Comparison of ENCODE assay signal across 2 cellular contexts in the genomic region with DNA sequence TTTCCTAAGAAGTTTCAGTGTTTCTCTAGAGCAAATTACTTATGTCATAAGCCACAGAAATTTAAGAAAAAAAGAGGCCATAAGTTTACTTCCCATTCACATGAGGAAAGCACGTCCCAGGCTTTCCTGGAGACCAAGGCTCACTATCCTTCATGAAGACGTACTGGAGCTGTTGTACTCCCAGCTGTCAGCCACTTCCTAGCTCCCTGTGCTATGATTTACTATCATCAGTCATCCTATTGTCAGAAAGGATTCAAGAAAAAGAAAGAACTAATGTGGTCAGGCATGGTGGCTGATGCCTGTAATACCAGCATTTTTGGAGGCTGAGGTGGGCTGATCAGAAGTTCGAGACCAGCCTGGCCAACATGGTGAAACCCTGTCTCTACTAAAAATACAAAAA.
A peak's percentile ranks its signal among the peaks of the same experiment; 100 is the strongest.
TF ChIP-seq lines count a peak whose summit lies in the region.

No MANE protein-coding gene starts in this region.

TF ChIP-seq in K562, 482 proteins besides CTCF, POLR2A, EP300 and RAD21:
- TF ChIP-seq, protein P1, sequence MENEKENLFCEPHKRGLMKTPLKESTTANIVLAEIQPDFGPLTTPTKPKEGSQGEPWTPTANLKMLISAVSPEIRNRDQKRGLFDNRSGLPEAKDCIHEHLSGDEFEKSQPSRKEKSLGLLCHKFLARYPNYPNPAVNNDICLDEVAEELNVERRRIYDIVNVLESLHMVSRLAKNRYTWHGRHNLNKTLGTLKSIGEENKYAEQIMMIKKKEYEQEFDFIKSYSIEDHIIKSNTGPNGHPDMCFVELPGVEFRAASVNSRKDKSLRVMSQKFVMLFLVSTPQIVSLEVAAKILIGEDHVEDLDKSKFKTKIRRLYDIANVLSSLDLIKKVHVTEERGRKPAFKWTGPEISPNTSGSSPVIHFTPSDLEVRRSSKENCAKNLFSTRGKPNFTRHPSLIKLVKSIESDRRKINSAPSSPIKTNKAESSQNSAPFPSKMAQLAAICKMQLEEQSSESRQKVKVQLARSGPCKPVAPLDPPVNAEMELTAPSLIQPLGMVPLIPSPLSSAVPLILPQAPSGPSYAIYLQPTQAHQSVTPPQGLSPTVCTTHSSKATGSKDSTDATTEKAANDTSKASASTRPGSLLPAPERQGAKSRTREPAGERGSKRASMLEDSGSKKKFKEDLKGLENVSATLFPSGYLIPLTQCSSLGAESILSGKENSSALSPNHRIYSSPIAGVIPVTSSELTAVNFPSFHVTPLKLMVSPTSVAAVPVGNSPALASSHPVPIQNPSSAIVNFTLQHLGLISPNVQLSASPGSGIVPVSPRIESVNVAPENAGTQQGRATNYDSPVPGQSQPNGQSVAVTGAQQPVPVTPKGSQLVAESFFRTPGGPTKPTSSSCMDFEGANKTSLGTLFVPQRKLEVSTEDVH (IDR thresholded peaks at IDR 0.05; ENCODE audit: low read depth, partially characterized antibody), result no peak
- TF ChIP-seq PURB (CRISPR knock-in tag; IDR thresholded peaks at IDR 0.05; ENCODE audit: low read depth) (no peak), MEIS2 (IDR thresholded peaks at IDR 0.05; ENCODE audit: partially characterized antibody) (peak; percentile 65), BCL6 (CRISPR knock-in tag; IDR thresholded peaks at IDR 0.05) (no peak)
- TF ChIP-seq, protein P2, sequence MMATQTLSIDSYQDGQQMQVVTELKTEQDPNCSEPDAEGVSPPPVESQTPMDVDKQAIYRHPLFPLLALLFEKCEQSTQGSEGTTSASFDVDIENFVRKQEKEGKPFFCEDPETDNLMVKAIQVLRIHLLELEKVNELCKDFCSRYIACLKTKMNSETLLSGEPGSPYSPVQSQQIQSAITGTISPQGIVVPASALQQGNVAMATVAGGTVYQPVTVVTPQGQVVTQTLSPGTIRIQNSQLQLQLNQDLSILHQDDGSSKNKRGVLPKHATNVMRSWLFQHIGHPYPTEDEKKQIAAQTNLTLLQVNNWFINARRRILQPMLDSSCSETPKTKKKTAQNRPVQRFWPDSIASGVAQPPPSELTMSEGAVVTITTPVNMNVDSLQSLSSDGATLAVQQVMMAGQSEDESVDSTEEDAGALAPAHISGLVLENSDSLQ (IDR thresholded peaks at IDR 0.05), result peak; percentile 52; the same call in 1 of the 2 replicates

TF ChIP-seq in H1, 55 proteins besides CTCF, POLR2A, EP300 and RAD21:
- no peak for TF ChIP-seq CEBPB (IDR thresholded peaks at IDR 0.05; ENCODE audit: low read depth, low read length)
- TF ChIP-seq JUND (IDR thresholded peaks at IDR 0.05; ENCODE audit: low read length), result no peak
- no peak for TF ChIP-seq POU5F1 (IDR thresholded peaks at IDR 0.05; ENCODE audit: low read depth, low read length)
- no peak for TF ChIP-seq PHF8 (conservative IDR thresholded peaks at IDR 0.05; ENCODE audit: low read depth, low read length)
- no peak for TF ChIP-seq BCL11A (IDR thresholded peaks at IDR 0.05; ENCODE audit: low read depth in 2 of 2, low read length in 2 of 2)
- TF ChIP-seq EGR1 (IDR thresholded peaks at IDR 0.05; ENCODE audit: borderline replicate concordance, low read depth, low read length), result no peak
- no peak for TF ChIP-seq BACH1 (IDR thresholded peaks at IDR 0.05; ENCODE audit: low read length)
- TF ChIP-seq SRF (IDR thresholded peaks at IDR 0.05; ENCODE audit: low read depth, low read length), result no peak
- no peak for TF ChIP-seq TAF7 (optimal IDR thresholded peaks at IDR 0.05; ENCODE audit: borderline replicate concordance, low read depth, low read length)
- TF ChIP-seq, protein P3, sequence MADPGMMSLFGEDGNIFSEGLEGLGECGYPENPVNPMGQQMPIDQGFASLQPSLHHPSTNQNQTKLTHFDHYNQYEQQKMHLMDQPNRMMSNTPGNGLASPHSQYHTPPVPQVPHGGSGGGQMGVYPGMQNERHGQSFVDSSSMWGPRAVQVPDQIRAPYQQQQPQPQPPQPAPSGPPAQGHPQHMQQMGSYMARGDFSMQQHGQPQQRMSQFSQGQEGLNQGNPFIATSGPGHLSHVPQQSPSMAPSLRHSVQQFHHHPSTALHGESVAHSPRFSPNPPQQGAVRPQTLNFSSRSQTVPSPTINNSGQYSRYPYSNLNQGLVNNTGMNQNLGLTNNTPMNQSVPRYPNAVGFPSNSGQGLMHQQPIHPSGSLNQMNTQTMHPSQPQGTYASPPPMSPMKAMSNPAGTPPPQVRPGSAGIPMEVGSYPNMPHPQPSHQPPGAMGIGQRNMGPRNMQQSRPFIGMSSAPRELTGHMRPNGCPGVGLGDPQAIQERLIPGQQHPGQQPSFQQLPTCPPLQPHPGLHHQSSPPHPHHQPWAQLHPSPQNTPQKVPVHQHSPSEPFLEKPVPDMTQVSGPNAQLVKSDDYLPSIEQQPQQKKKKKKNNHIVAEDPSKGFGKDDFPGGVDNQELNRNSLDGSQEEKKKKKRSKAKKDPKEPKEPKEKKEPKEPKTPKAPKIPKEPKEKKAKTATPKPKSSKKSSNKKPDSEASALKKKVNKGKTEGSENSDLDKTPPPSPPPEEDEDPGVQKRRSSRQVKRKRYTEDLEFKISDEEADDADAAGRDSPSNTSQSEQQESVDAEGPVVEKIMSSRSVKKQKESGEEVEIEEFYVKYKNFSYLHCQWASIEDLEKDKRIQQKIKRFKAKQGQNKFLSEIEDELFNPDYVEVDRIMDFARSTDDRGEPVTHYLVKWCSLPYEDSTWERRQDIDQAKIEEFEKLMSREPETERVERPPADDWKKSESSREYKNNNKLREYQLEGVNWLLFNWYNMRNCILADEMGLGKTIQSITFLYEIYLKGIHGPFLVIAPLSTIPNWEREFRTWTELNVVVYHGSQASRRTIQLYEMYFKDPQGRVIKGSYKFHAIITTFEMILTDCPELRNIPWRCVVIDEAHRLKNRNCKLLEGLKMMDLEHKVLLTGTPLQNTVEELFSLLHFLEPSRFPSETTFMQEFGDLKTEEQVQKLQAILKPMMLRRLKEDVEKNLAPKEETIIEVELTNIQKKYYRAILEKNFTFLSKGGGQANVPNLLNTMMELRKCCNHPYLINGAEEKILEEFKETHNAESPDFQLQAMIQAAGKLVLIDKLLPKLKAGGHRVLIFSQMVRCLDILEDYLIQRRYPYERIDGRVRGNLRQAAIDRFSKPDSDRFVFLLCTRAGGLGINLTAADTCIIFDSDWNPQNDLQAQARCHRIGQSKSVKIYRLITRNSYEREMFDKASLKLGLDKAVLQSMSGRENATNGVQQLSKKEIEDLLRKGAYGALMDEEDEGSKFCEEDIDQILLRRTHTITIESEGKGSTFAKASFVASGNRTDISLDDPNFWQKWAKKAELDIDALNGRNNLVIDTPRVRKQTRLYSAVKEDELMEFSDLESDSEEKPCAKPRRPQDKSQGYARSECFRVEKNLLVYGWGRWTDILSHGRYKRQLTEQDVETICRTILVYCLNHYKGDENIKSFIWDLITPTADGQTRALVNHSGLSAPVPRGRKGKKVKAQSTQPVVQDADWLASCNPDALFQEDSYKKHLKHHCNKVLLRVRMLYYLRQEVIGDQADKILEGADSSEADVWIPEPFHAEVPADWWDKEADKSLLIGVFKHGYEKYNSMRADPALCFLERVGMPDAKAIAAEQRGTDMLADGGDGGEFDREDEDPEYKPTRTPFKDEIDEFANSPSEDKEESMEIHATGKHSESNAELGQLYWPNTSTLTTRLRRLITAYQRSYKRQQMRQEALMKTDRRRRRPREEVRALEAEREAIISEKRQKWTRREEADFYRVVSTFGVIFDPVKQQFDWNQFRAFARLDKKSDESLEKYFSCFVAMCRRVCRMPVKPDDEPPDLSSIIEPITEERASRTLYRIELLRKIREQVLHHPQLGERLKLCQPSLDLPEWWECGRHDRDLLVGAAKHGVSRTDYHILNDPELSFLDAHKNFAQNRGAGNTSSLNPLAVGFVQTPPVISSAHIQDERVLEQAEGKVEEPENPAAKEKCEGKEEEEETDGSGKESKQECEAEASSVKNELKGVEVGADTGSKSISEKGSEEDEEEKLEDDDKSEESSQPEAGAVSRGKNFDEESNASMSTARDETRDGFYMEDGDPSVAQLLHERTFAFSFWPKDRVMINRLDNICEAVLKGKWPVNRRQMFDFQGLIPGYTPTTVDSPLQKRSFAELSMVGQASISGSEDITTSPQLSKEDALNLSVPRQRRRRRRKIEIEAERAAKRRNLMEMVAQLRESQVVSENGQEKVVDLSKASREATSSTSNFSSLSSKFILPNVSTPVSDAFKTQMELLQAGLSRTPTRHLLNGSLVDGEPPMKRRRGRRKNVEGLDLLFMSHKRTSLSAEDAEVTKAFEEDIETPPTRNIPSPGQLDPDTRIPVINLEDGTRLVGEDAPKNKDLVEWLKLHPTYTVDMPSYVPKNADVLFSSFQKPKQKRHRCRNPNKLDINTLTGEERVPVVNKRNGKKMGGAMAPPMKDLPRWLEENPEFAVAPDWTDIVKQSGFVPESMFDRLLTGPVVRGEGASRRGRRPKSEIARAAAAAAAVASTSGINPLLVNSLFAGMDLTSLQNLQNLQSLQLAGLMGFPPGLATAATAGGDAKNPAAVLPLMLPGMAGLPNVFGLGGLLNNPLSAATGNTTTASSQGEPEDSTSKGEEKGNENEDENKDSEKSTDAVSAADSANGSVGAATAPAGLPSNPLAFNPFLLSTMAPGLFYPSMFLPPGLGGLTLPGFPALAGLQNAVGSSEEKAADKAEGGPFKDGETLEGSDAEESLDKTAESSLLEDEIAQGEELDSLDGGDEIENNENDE (IDR thresholded peaks at IDR 0.05; ENCODE audit: insufficient replicate concordance, low read length), result no peak
